Comparison of ENCODE assay signal across 24 cellular contexts in genomic region chr9:135588371-135588770, GRCh38. TPM values are rescaled to one million over a fixed set of nuclear protein-coding genes. Genes with fewer than 3 reads are reported as not detected.
"Had no signal": no experiment of that assay in that cellular context is flagged by ENCODE, and none has a peak within 500 bp of the region (broad histone marks: within the 10 kb centered on the region; RNA-seq: fewer than 3 reads in every experiment).

No MANE protein-coding gene starts in this region.

- H3K36me3 ChIP-seq: ascending aorta, breast epithelium, esophagus squamous epithelium, heart right ventricle, lower lobe of right lung had no signal

- DNase-seq: activated CD4-positive, alpha-beta memory T cell treated with anti-CD3 and anti-CD28 coated beads, Interleukin-2, amount 10 ng/mL, durations not matched to agents 7 days and 5 days; activated CD4-positive, alpha-beta T cell treated with anti-CD3 and anti-CD28 coated beads for 48 hours; activated effector memory CD4-positive, alpha-beta T cell treated with Interleukin-2 at 50 U/mL for 16 hours; activated naive CD4-positive, alpha-beta T cell treated with anti-CD3 and anti-CD28 coated beads, Interleukin-2, amount 50 U/mL, for 16 hours; activated T-cell treated with anti-CD3 and anti-CD28 coated beads, Interleukin-2, amount 50 U/mL, for 24 hours; dermis blood vessel endothelial cell; effector memory CD4-positive, alpha-beta T cell; esophagus squamous epithelium; heart right ventricle; lower lobe of right lung; stimulated activated CD4-positive, alpha-beta T cell treated with anti-CD3 and anti-CD28 coated beads, Interleukin-15, amount 100 ng/mL, for 24 hours; stimulated activated CD4-positive, alpha-beta T cell treated with anti-CD3 and anti-CD28 coated beads, Interleukin-2, amount 100 ng/mL, for 48 hours; stimulated activated naive CD8-positive, alpha-beta T cell treated with anti-CD3 and anti-CD28 coated beads, Interleukin-15, amount 100 ng/mL, for 72 hours had no signal

- H3K27me3 ChIP-seq: ascending aorta had no signal

- H3K4me3 ChIP-seq: ascending aorta, breast epithelium, esophagus squamous epithelium, heart right ventricle, lower lobe of right lung, skin epidermis had no signal

- H3K4me1 ChIP-seq: ascending aorta, breast epithelium, esophagus squamous epithelium, heart right ventricle, lower lobe of right lung had no signal

- H3K9me3 ChIP-seq: ascending aorta, breast epithelium, esophagus squamous epithelium, heart right ventricle, lower lobe of right lung had no signal

- H3K27ac ChIP-seq: ascending aorta, breast epithelium, esophagus squamous epithelium, heart right ventricle, lower lobe of right lung, skin epidermis had no signal

RNA-seq across cellular contexts. Expression of gene PAEP, which starts 26.8 kb away (rescaled TPM):
- total RNA-seq: activated CD4-positive, alpha-beta memory T cell treated with anti-CD3 and anti-CD28 coated beads, Interleukin-2, amount 10 ng/mL, durations not matched to agents 7 days and 5 days; ascending aorta; breast epithelium; cerebellum; dermis blood vessel endothelial cell; endothelial cell of umbilical vein; esophagus squamous epithelium; heart right ventricle; lower lobe of right lung; mesenteric fat pad; T-helper 2 cell treated with Interferon-gamma antibody and Interleukin-4, amounts not matched to agents 100 ng/mL and 5 ng/mL, for 36 hours; temporal lobe; ureter; WTC11 had no signal
- polyA plus RNA-seq: endothelial cell of umbilical vein, heart right ventricle had no signal

RNA-seq across cellular contexts. Expression of gene OBP2A, which starts 42.4 kb away (rescaled TPM):
- total RNA-seq: activated CD4-positive, alpha-beta memory T cell treated with anti-CD3 and anti-CD28 coated beads, Interleukin-2, amount 10 ng/mL, durations not matched to agents 7 days and 5 days; ascending aorta; breast epithelium; cerebellum; dermis blood vessel endothelial cell; endothelial cell of umbilical vein; esophagus squamous epithelium; heart right ventricle; lower lobe of right lung; mesenteric fat pad; SK-MEL-5; T-helper 2 cell treated with Interferon-gamma antibody and Interleukin-4, amounts not matched to agents 100 ng/mL and 5 ng/mL, for 36 hours; temporal lobe; ureter; WTC11 had no signal
- polyA plus RNA-seq: endothelial cell of umbilical vein, heart right ventricle had no signal

RNA-seq across cellular contexts. Expression of gene GLT6D1, which starts 51.0 kb away (rescaled TPM):
- total RNA-seq: activated CD4-positive, alpha-beta memory T cell treated with anti-CD3 and anti-CD28 coated beads, Interleukin-2, amount 10 ng/mL, durations not matched to agents 7 days and 5 days; ascending aorta; breast epithelium; cerebellum; dermis blood vessel endothelial cell; endothelial cell of umbilical vein; esophagus squamous epithelium; heart right ventricle; lower lobe of right lung; mesenteric fat pad; SK-MEL-5; T-helper 2 cell treated with Interferon-gamma antibody and Interleukin-4, amounts not matched to agents 100 ng/mL and 5 ng/mL, for 36 hours; temporal lobe; ureter had no signal
- polyA plus RNA-seq: endothelial cell of umbilical vein, heart right ventricle had no signal
